ENCODE assay signal across 15 cellular contexts in the genomic region with DNA sequence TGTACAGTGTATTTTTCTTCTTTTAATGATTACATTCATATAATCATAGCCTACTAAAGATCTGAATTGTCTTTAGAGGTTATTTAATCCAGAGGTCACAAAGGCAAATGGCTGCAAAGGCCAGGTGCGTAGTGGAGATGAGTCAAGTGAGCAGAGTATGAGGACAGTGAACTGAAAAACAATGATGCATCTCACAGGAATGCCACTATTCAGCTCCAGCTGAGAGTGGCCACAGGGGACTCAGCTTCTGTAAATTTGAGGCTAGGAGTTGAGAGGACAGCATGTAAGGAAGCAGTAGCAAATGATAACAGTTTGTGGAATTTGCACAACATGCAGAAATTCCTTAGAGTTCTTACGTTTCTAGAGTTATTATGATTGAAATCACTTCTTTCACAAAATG. TPM values are rescaled to one million over a fixed set of nuclear protein-coding genes. Genes with fewer than 3 reads are reported as not detected.
A peak's percentile ranks its signal among the peaks of the same experiment; 100 is the strongest.
DNase-seq lines count a peak whose midpoint lies in the region; ATAC-seq, FAIRE-seq and TF ChIP-seq lines count a peak whose summit lies in the region.
"Had no signal": no experiment of that assay in that cellular context is flagged by ENCODE, and none has a peak within 500 bp of the region (broad histone marks: within the 10 kb centered on the region; RNA-seq: fewer than 3 reads in every experiment).

No MANE protein-coding gene starts in this region.

- TF ChIP-seq CTCF in AG10803 (conservative IDR thresholded peaks at IDR 0.05; ENCODE audit: low read length) = no peak
- TF ChIP-seq CTCF in KMS-11 (conservative IDR thresholded peaks at IDR 0.05; ENCODE audit: low read depth, low read length) = no peak
- no peak for TF ChIP-seq CTCF in astrocyte (IDR thresholded peaks at IDR 0.05; ENCODE audit: insufficient read depth, low read depth, low read length)
- no peak for TF ChIP-seq CTCF in GM10266 (IDR thresholded peaks at IDR 0.05; ENCODE audit: control insufficient read depth, insufficient read depth, low read depth, missing control alignments)

- DNase-seq in AG10803 (ENCODE audit: low read depth) (peak; percentile 28), astrocyte (ENCODE audit: low read depth) (peak; percentile 23), iPS DF 4.7 (ENCODE audit: extremely low read depth, low spot score) (peak; percentile 38), GM10266 (ENCODE audit: extremely low spot score) (no peak), GM19240 (ENCODE audit: insufficient read length, low spot score) (no peak)
- DNase-seq in activated T-cell treated with anti-CD3 and anti-CD28 coated beads, Interleukin-2, amount 50 U/mL, for 72 hours = no peak
- DNase-seq: activated CD4-positive, alpha-beta T cell treated with anti-CD3 and anti-CD28 coated beads for 48 hours; activated naive CD4-positive, alpha-beta T cell treated with anti-CD3 and anti-CD28 coated beads, Interleukin-2, amount 10 ng/mL, durations not matched to agents 7 days and 5 days; BE2C; NCI-H2029 treated with DMSO at 0.1 percent for 48 hours; SHP77 had no signal

- peaks cover 2% of the 10 kb centered on the region for H3K9me3 Mint-ChIP-seq in astrocyte (ENCODE audit: unreplicated experiment)
- H3K9me3 Mint-ChIP-seq in activated T-cell treated with anti-CD3 and anti-CD28 coated beads, Interleukin-2, amount 50 U/mL, for 72 hours = peaks cover 0 to 1% of the 10 kb centered on the region in 2 donors
- H3K9me3 Mint-ChIP-seq: activated naive CD4-positive, alpha-beta T cell treated with anti-CD3 and anti-CD28 coated beads, Interleukin-2, amount 10 ng/mL, durations not matched to agents 7 days and 5 days had no signal

- peaks cover 3% of the 10 kb centered on the region for H3K27me3 Mint-ChIP-seq in astrocyte (ENCODE audit: low read depth, unreplicated experiment)
- H3K27me3 Mint-ChIP-seq in activated T-cell treated with anti-CD3 and anti-CD28 coated beads, Interleukin-2, amount 50 U/mL, for 72 hours (ENCODE audit: low read depth) = peaks cover 11% of the 10 kb centered on the region
- H3K27me3 Mint-ChIP-seq: activated naive CD4-positive, alpha-beta T cell treated with anti-CD3 and anti-CD28 coated beads, Interleukin-2, amount 10 ng/mL, durations not matched to agents 7 days and 5 days had no signal

- no peaks in the 10 kb centered on the region for H3K36me3 Mint-ChIP-seq in astrocyte (ENCODE audit: low read depth, unreplicated experiment)
- H3K36me3 Mint-ChIP-seq in activated T-cell treated with anti-CD3 and anti-CD28 coated beads, Interleukin-2, amount 50 U/mL, for 72 hours (ENCODE audit: insufficient read depth in 2 of 2) = no peaks in the 10 kb centered on the region
- H3K36me3 Mint-ChIP-seq: activated naive CD4-positive, alpha-beta T cell treated with anti-CD3 and anti-CD28 coated beads, Interleukin-2, amount 10 ng/mL, durations not matched to agents 7 days and 5 days had no signal

- H3K27ac Mint-ChIP-seq in astrocyte (ENCODE audit: unreplicated experiment) = peak overlapping the region; percentile 50
- H3K27ac Mint-ChIP-seq in activated T-cell treated with anti-CD3 and anti-CD28 coated beads, Interleukin-2, amount 50 U/mL, for 72 hours = no peak overlapping the region
- H3K27ac Mint-ChIP-seq: activated naive CD4-positive, alpha-beta T cell treated with anti-CD3 and anti-CD28 coated beads, Interleukin-2, amount 10 ng/mL, durations not matched to agents 7 days and 5 days had no signal

- peak; percentile 67 for FAIRE-seq in astrocyte (lab: Jason Lieb, UNC)

- H3K4me3 ChIP-seq in AG10803 (ENCODE audit: low read length) = no peak overlapping the region
- no peak overlapping the region for H3K4me3 ChIP-seq in KMS-11 (IDR thresholded peaks at IDR 0.05; ENCODE audit: insufficient read depth, low read depth, low read length)
- H3K4me3 ChIP-seq in astrocyte (ENCODE audit: insufficient read depth, low read depth, low read length) = no peak overlapping the region

- no peaks in the 10 kb centered on the region for H3K79me2 ChIP-seq in KMS-11 (ENCODE audit: insufficient read depth, low read depth)
- H3K79me2 ChIP-seq in astrocyte (ENCODE audit: insufficient read depth, low read length) = no peaks in the 10 kb centered on the region

- H2AFZ ChIP-seq in KMS-11 (ENCODE audit: low read depth) (no peak overlapping the region), astrocyte (ENCODE audit: low read depth, low read length) (no peak overlapping the region)

- H3K4me1 ChIP-seq in KMS-11 (ENCODE audit: low read depth, poor library complexity, severe bottlenecking) = peaks cover 23% of the 10 kb centered on the region
- H3K4me1 ChIP-seq in astrocyte (ENCODE audit: insufficient read depth, low read length) = peaks cover 4% of the 10 kb centered on the region
- H3K4me1 ChIP-seq: BE2C had no signal

- H3K27ac ChIP-seq in KMS-11 (peak overlapping the region; percentile 16), astrocyte (ENCODE audit: low read depth, low read length) (no peak overlapping the region)

- H3K4me2 ChIP-seq in KMS-11 = peak overlapping the region; percentile 8; the same call in 1 of the 2 replicates
- peak overlapping the region; percentile 25 for H3K4me2 ChIP-seq in astrocyte (ENCODE audit: low read length)

- H3K4me1 Mint-ChIP-seq in astrocyte (ENCODE audit: low read depth, unreplicated experiment) = peaks cover 15% of the 10 kb centered on the region
- no peaks in the 10 kb centered on the region for H3K4me1 Mint-ChIP-seq in activated T-cell treated with anti-CD3 and anti-CD28 coated beads, Interleukin-2, amount 50 U/mL, for 72 hours (ENCODE audit: low read depth)
- H3K4me1 Mint-ChIP-seq: activated naive CD4-positive, alpha-beta T cell treated with anti-CD3 and anti-CD28 coated beads, Interleukin-2, amount 10 ng/mL, durations not matched to agents 7 days and 5 days had no signal

- no peaks in the 10 kb centered on the region for H3K27me3 ChIP-seq in KMS-11 (ENCODE audit: insufficient read depth, low read depth)
- H3K27me3 ChIP-seq in astrocyte (ENCODE audit: insufficient read depth, low read length) = peaks cover 3% of the 10 kb centered on the region
- H3K27me3 ChIP-seq: BE2C had no signal

- H4K20me1 ChIP-seq in KMS-11 (ENCODE audit: insufficient read depth) (no peaks in the 10 kb centered on the region), astrocyte (ENCODE audit: insufficient read depth, low read length) (no peaks in the 10 kb centered on the region)

- H3K9me3 ChIP-seq in astrocyte (ENCODE audit: insufficient read depth, low read depth, low read length) = no peaks in the 10 kb centered on the region
- H3K9me3 ChIP-seq: BE2C had no signal

- H3K36me3 ChIP-seq in KMS-11 (ENCODE audit: insufficient read depth) (no peaks in the 10 kb centered on the region), astrocyte (ENCODE audit: insufficient read depth, low read length) (no peaks in the 10 kb centered on the region)
- H3K36me3 ChIP-seq: BE2C had no signal

- H3K9ac ChIP-seq in KMS-11 (no peak overlapping the region), astrocyte (ENCODE audit: low read length) (no peak overlapping the region)

- no peak for ATAC-seq in activated T-cell treated with anti-CD3 and anti-CD28 coated beads, Interleukin-2, amount 50 U/mL, for 72 hours (replicated peaks in 1 of 2)
- no peak for ATAC-seq in GM18502 (IDR thresholded peaks at IDR 0.05; ENCODE audit: poor library complexity, unreplicated experiment)
- ATAC-seq: left lobe of liver had no signal

- no peak overlapping the region for H3K4me3 Mint-ChIP-seq in astrocyte (ENCODE audit: unreplicated experiment)
- no peak overlapping the region for H3K4me3 Mint-ChIP-seq in activated T-cell treated with anti-CD3 and anti-CD28 coated beads, Interleukin-2, amount 50 U/mL, for 72 hours
- H3K4me3 Mint-ChIP-seq: activated naive CD4-positive, alpha-beta T cell treated with anti-CD3 and anti-CD28 coated beads, Interleukin-2, amount 10 ng/mL, durations not matched to agents 7 days and 5 days had no signal

RNA-seq across cellular contexts. Expression of gene COL6A5, which starts 50.4 kb away (rescaled TPM):
- total RNA-seq in astrocyte = 0.02 and 0.05 TPM in 2 replicates
- not detected for total RNA-seq in activated T-cell treated with anti-CD3 and anti-CD28 coated beads, Interleukin-2, amount 50 U/mL, for 72 hours
- total RNA-seq: left lobe of liver, osteoblast had no signal

Comparison
In these comparisons a context has a peak if more than half of its experiments do, and no peak if none do; other contexts are left out.
1. DNase-seq: peak in AG10803 (single experiment), astrocyte (single experiment) and iPS DF 4.7 (single experiment); none in GM10266 (single experiment), activated T-cell treated with anti-CD3 and anti-CD28 coated beads, Interleukin-2, amount 50 U/mL, for 72 hours (0 of 2) and GM19240 (single experiment).